In the genomic region with DNA sequence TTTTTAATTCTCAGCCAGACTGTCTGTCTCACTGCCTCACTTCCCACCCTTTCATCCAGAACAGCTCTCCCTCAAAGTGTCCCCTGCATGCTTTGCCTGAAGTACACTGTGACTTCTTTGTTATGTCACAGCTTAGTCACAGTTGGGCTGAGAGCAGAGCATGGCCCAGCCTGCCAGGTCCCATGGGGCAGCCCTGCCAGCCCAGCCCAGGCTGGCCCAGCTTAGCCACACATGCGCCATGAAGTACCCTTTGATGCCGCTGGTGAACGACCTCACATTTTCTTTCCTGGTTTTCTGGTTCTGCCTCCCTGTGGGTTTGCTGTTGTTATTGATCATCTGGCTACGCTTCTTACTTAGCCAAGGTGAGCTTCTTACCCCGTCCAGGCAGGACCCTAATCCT, we compare ENCODE assay signal across 15 cellular contexts. TPM values are rescaled to one million over a fixed set of nuclear protein-coding genes. Genes with fewer than 3 reads are reported as not detected.
DNase-seq lines count a peak whose midpoint lies in the region; ATAC-seq, FAIRE-seq and TF ChIP-seq lines count a peak whose summit lies in the region.
"Had no signal": no experiment of that assay in that cellular context is flagged by ENCODE, and none has a peak within 500 bp of the region (broad histone marks: within the 10 kb centered on the region; RNA-seq: fewer than 3 reads in every experiment).

A gene (plus strand): TSS at position 185 of the 400 bp plus-strand sequence. CDS start 54 bp downstream, at position 239.

- DNase-seq in C1 segment of cervical spinal cord (lab: John Stamatoyannopoulos, UW): peak in 12 of 14 donors; percentile 8 to 86 (median 55)
- peak; percentile 9 for DNase-seq in NCI-H1436 treated with DMSO at 0.1 percent for 48 hours (lab: John Stamatoyannopoulos, UW)
- DNase-seq in H1 (ENCODE audit: low read depth in 1 of 2, low spot score in 2 of 2): no peak
- peak; percentile 16 for DNase-seq in mucosa of gallbladder (ENCODE audit: low spot score)
- no peak for DNase-seq in UCSD-AML1 (lab: John Stamatoyannopoulos, UW; ENCODE audit: unreplicated experiment)
- DNase-seq in RWPE1 (ENCODE audit: low spot score): no peak
- DNase-seq: Caco-2; cerebellar nuclear complex; stimulated activated CD4-positive, alpha-beta T cell treated with anti-CD3 and anti-CD28 coated beads, Interleukin-4, amount 100 ng/mL, for 1 hour had no signal

- no peak within 1 kb of the TSS for H3K27ac ChIP-seq in H1 (ENCODE audit: low read depth, low read length)
- no peak within 1 kb of the TSS for H3K27ac ChIP-seq in RWPE1
- H3K27ac ChIP-seq: tibial nerve had no signal

- TF ChIP-seq POLR2A in H1 (IDR thresholded peaks at IDR 0.05; ENCODE audit: control extremely low read depth in 1 of 2, low read depth in 2 of 2, low read length in 2 of 2) (no peak), GM18505 (IDR thresholded peaks at IDR 0.05; ENCODE audit: borderline replicate concordance, extremely low read depth, insufficient read depth, insufficient read length) (no peak)

- POLR2A ChIA-PET in H1 (lab: Charles Lee; ENCODE audit: partially characterized antibody): no interaction called here
- POLR2A ChIA-PET in RWPE1 (lab: Yijun Ruan, JAX; ENCODE audit: low non-redundant PET): no interaction called here

- no peaks in the 10 kb centered on the region for H3K27me3 ChIP-seq in H1 (replicated peaks in 1 of 4; ENCODE audit: control insufficient read depth in 3 of 4, extremely low read depth in 1 of 4, insufficient read depth in 3 of 4, low read length in 3 of 4)
- H3K27me3 ChIP-seq: tibial nerve had no signal

- H3K23ac ChIP-seq in H1 (ENCODE audit: insufficient read length): no peak within 1 kb of the TSS

- TF ChIP-seq CTCF in H1 (IDR thresholded peaks at IDR 0.05; ENCODE audit: control extremely low read depth in 1 of 3, insufficient read depth in 1 of 3, low read depth in 1 of 3, low read length in 3 of 3) (no peak), RWPE1 (conservative IDR thresholded peaks at IDR 0.05; ENCODE audit: low read depth) (no peak)

- peaks cover 0 to 4% (median 1%) of the 10 kb centered on the region in 4 experiments; a peak in 2 of 7 replicates for H3K4me1 ChIP-seq in H1 (replicated peaks in 1 of 4; ENCODE audit: control insufficient read depth in 3 of 4, insufficient read depth in 4 of 4, low read length in 3 of 4)
- H3K4me1 ChIP-seq: Caco-2, tibial nerve had no signal

- H4K91ac ChIP-seq in H1 (replicated peaks; ENCODE audit: insufficient read length, low read length): no peak within 1 kb of the TSS

- no peak within 1 kb of the TSS for H4K8ac ChIP-seq in H1 (ENCODE audit: extremely low read depth, insufficient read depth, low read length)

- no peak within 1 kb of the TSS for H3K14ac ChIP-seq in H1 (ENCODE audit: insufficient read length)

- H2BK15ac ChIP-seq in H1 (ENCODE audit: low read length): no peak within 1 kb of the TSS

- H2BK12ac ChIP-seq in H1 (ENCODE audit: low read depth, low read length): no peak within 1 kb of the TSS

- H3K23me2 ChIP-seq in H1 (ENCODE audit: low read depth, low read length): no peaks in the 10 kb centered on the region

- H2BK20ac ChIP-seq in H1 (ENCODE audit: low read length): no peak within 1 kb of the TSS

- H3K4me3 ChIP-seq in H1 (ENCODE audit: extremely low read depth in 1 of 4, insufficient read depth in 2 of 4, low read depth in 3 of 4, low read length in 4 of 4): no peak within 1 kb of the TSS
- H3K4me3 ChIP-seq: tibial nerve had no signal

- no peak within 1 kb of the TSS for H3K56ac ChIP-seq in H1 (replicated peaks; ENCODE audit: insufficient read length, low read depth, low read length)

- TF ChIP-seq RAD21 in H1 (IDR thresholded peaks at IDR 0.05 in 1 of 2, conservative IDR thresholded peaks at IDR 0.05 in 1 of 2; ENCODE audit: low read depth in 2 of 2, low read length in 2 of 2): no peak

- no peak within 1 kb of the TSS for H2BK5ac ChIP-seq in H1 (ENCODE audit: low read depth, low read length)

- 0 out of 2 replicates have a peak within 1 kb of the TSS, but pooled peaks have one; percentile 4 for H3K18ac ChIP-seq in H1 (ENCODE audit: extremely low read depth, low read length)

- WGBS in H1 (ENCODE audit: extremely low coverage in 1 of 2, insufficient coverage in 1 of 2, insufficient read length in 1 of 2, insufficient replicate concordance in 2 of 2, low coverage in 1 of 2, low lambda C conversion rate in 2 of 2, missing lambda C conversion rate in 1 of 2), 2 experiments: 88% methylated on average over 5 of the region's 5 CpGs; no CpG with 5 or more reads in 1 of the 2 experiments

- peak within 1 kb of the TSS; percentile 13 for H3K4ac ChIP-seq in H1 (replicated peaks; ENCODE audit: insufficient read length, low read depth, low read length)

- ATAC-seq in HG02571 (IDR thresholded peaks at IDR 0.05; ENCODE audit: unreplicated experiment) (no peak), GM18505 (IDR thresholded peaks at IDR 0.05; ENCODE audit: unreplicated experiment) (no peak)

- H4K20me1 ChIP-seq in H1 (replicated peaks in 1 of 2; ENCODE audit: control insufficient read depth in 1 of 2, insufficient read depth in 2 of 2, low read length in 2 of 2): no peaks in the 10 kb centered on the region

- no peak for FAIRE-seq in H1 (lab: Jason Lieb, UNC)

- no peak within 1 kb of the TSS for H4K5ac ChIP-seq in H1 (ENCODE audit: insufficient read length, low read depth, low read length)

- no peak within 1 kb of the TSS for H2AFZ ChIP-seq in H1 (ENCODE audit: low read length)

- CTCF ChIA-PET in H1 (lab: Charles Lee; ENCODE audit: partially characterized antibody) (interaction anchor here (0.8 to 1.7 kb wide), 4 partner anchors 10 to 134 kb away, joined by 3 to 4 read pairs (median 3); no protein-coding TSS in a partner anchor), RWPE1 (lab: Yijun Ruan, JAX) (no interaction called here)

- no peaks in the 10 kb centered on the region for H3K79me1 ChIP-seq in H1 (ENCODE audit: low read depth, low read length)

- H3K79me2 ChIP-seq in H1 (ENCODE audit: control insufficient read depth in 1 of 2, insufficient read depth in 2 of 2, low read length in 2 of 2): no peaks in the 10 kb centered on the region

- TF ChIP-seq EP300 in H1 (IDR thresholded peaks at IDR 0.05; ENCODE audit: borderline replicate concordance in 1 of 2, low read depth in 2 of 2, low read length in 2 of 2): no peak

- H3K4me2 ChIP-seq in H1 (ENCODE audit: insufficient read depth in 1 of 2, low read depth in 2 of 2, low read length in 2 of 2): no peak within 1 kb of the TSS

- H3K9me3 ChIP-seq in H1 (ENCODE audit: insufficient read depth in 2 of 2, low read depth in 1 of 2, low read length in 1 of 2): no peaks in the 10 kb centered on the region
- H3K9me3 ChIP-seq: Caco-2, tibial nerve had no signal

- H3K36me3 ChIP-seq in H1 (ENCODE audit: control insufficient read depth in 2 of 4, insufficient read depth in 4 of 4, low read length in 3 of 4): peaks cover 0 to 3% (median 1%) of the 10 kb centered on the region in 4 experiments; a peak in 2 of 8 replicates

- H2AK5ac ChIP-seq in H1 (ENCODE audit: low read depth, low read length): peak within 1 kb of the TSS; percentile 70; the same call in 1 of the 2 replicates

- no peak within 1 kb of the TSS for H3K9ac ChIP-seq in H1 (replicated peaks in 1 of 4; ENCODE audit: extremely low read depth in 1 of 4, low read depth in 3 of 4, low read length in 3 of 4)

- H2BK120ac ChIP-seq in H1 (replicated peaks; ENCODE audit: low read depth, low read length): no peak within 1 kb of the TSS

TF ChIP-seq in H1, 55 proteins besides CTCF, POLR2A, EP300 and RAD21:
- TF ChIP-seq ASH2L (IDR thresholded peaks at IDR 0.05; ENCODE audit: low read length): no peak
- TF ChIP-seq, protein P1, sequence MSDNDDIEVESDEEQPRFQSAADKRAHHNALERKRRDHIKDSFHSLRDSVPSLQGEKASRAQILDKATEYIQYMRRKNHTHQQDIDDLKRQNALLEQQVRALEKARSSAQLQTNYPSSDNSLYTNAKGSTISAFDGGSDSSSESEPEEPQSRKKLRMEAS (IDR thresholded peaks at IDR 0.05): 0 out of 2 replicates have a peak, but pooled peaks have one; percentile 8
TF ChIP-seq in H1: peak in this region for 1.

RNA-seq across cellular contexts. Expression of the gene that starts here (rescaled TPM):
- not detected in 2 replicates for total RNA-seq in H1 (2021; fragmentation: NEBNext Ultra II Directional; extraction: Animal tissue kit (Norgen Biotek cat#: 25700))
- polyA plus RNA-seq in H1 (2011; rRNA removed): not detected in 2 replicates
- polyA plus RNA-seq in H1 (2011; cell fraction: cytosol; rRNA removed): not detected
- not detected for polyA plus RNA-seq in H1 (2011; cell fraction: nucleus; rRNA removed)
- polyA plus RNA-seq in H1 (2012, experiment 1 of 2): not detected in 4 replicates
- polyA plus RNA-seq in H1 (2012, experiment 2 of 2): not detected
- not detected for polyA plus RNA-seq in H1 (2013, experiment 1 of 2)
- polyA plus RNA-seq in H1 (2013, experiment 2 of 2): not detected
- polyA minus RNA-seq in H1 (2011; rRNA and poly(A)+ RNA removed): not detected in 2 replicates
- not detected for polyA minus RNA-seq in H1 (2011; cell fraction: cytosol; rRNA and poly(A)+ RNA removed)
- polyA minus RNA-seq in H1 (2011; cell fraction: nucleus; rRNA and poly(A)+ RNA removed): not detected
- total RNA-seq in mucosa of gallbladder: not detected
- total RNA-seq: activated CD8-positive, alpha-beta memory T cell treated with anti-CD3 and anti-CD28 coated beads for 36 hours; Caco-2; glomerular endothelial cell; SK-MEL-5; tibial nerve had no signal

Comparison
In these comparisons a context has a peak if more than half of its experiments do, and no peak if none do; other contexts are left out.
1. Peak in DNase-seq in mucosa of gallbladder; RNA of the gene not detected or under 1 TPM.
2. DNase-seq: peak in C1 segment of cervical spinal cord (12 of 14) and NCI-H1436 treated with DMSO at 0.1 percent for 48 hours (single experiment); none in H1 (0 of 2), UCSD-AML1 (single experiment) and RWPE1 (single experiment).